ENCODE assay signal across 8 cellular contexts in genomic region chr4:1009647-1010521, GRCh38. TPM values are rescaled to one million over a fixed set of nuclear protein-coding genes. Genes with fewer than 3 reads are reported as not detected.
DNase-seq lines count a peak whose midpoint lies in the region; ATAC-seq and TF ChIP-seq lines count a peak whose summit lies in the region.

No MANE protein-coding gene starts in this region.

- H3K4me1 ChIP-seq in liver (ENCODE audit: control insufficient read depth in 4 of 4, insufficient read depth in 4 of 4, low read length in 3 of 4), result peaks cover 22 to 35% (median 31%) of the 10 kb centered on the region in 4 donors

- H3K4me3 ChIP-seq in BJ (ENCODE audit: low read depth, low read length), result peak overlapping the region; percentile 66
- H3K4me3 ChIP-seq in liver (ENCODE audit: low read depth in 1 of 3, low read length in 3 of 3), result peak overlapping the region; percentile 63 to 75 (median 68)

- 0 out of 2 replicates have a peak, but pooled peaks have one; percentile 7 for TF ChIP-seq CTCF in BJ (IDR thresholded peaks at IDR 0.05; ENCODE audit: insufficient read depth, low read depth, low read length)
- TF ChIP-seq CTCF in liver (IDR thresholded peaks at IDR 0.05; ENCODE audit: low read depth, low read length, missing input control), result peak; percentile 20

- no peaks in the 10 kb centered on the region; the same call in 1 of the 2 replicates for H3K36me3 ChIP-seq in BJ (ENCODE audit: control insufficient read depth, insufficient read depth, low read length)
- peaks cover 0 to 4% (median 0%) of the 10 kb centered on the region in 4 donors for H3K36me3 ChIP-seq in liver (ENCODE audit: control insufficient read depth in 4 of 4, insufficient read depth in 3 of 4, low read depth in 1 of 4, low read length in 3 of 4)

- H3K27ac ChIP-seq in liver (ENCODE audit: low read depth in 1 of 2, low read length in 2 of 2), result peak overlapping the region; percentile 50 to 64

- DNase-seq in BJ (ENCODE audit: low read depth) (no peak), LoVo (ENCODE audit: low spot score) (peak; percentile 72), dedifferentiated amniotic fluid mesenchymal stem cell (ENCODE audit: extremely low spot score) (peak; percentile 15)
- peak; percentile 77 for DNase-seq in activated CD4-positive, alpha-beta T cell treated with anti-CD3 and anti-CD28 coated beads for 48 hours
- peak; percentile 74 for DNase-seq in stimulated activated CD4-positive, alpha-beta T cell treated with anti-CD3 and anti-CD28 coated beads, Interleukin-4, amount 100 ng/mL, for 1 hour

- CTCF ChIA-PET in BJ (lab: Yijun Ruan, JAX), result interaction anchor here (1.0 to 1.7 kb wide), 2 partner anchors 29 to 268 kb away, joined by 3 to 5 read pairs; no protein-coding TSS in a partner anchor

- H3K27me3 ChIP-seq in BJ (ENCODE audit: control insufficient read depth, insufficient read depth, low read length), result peaks cover 10% of the 10 kb centered on the region
- H3K27me3 ChIP-seq in liver (ENCODE audit: control insufficient read depth in 4 of 4, insufficient read depth in 4 of 4, low read length in 3 of 4), result no peaks in the 10 kb centered on the region

- WGBS in liver, result 2% methylated on average over 103 of the region's 107 CpGs

- TF ChIP-seq RAD21 in liver (IDR thresholded peaks at IDR 0.05), result no peak

- ATAC-seq in GM19452 (IDR thresholded peaks at IDR 0.05; ENCODE audit: unreplicated experiment), result peak; percentile 40
- ATAC-seq in GM18520 (IDR thresholded peaks at IDR 0.05; ENCODE audit: unreplicated experiment), result no peak

- H3K9ac ChIP-seq in liver (ENCODE audit: low read depth in 1 of 2, low read length in 2 of 2), result peak overlapping the region in 1 of 2 donors; percentile 38

- POLR2A ChIA-PET in BJ (lab: Charles Lee), result no interaction called here

- H3K9me3 ChIP-seq in liver (ENCODE audit: control insufficient read depth in 4 of 4, low read length in 3 of 4), result no peaks in the 10 kb centered on the region

TF ChIP-seq in liver, 16 proteins besides CTCF, POLR2A, EP300 and RAD21:
- no peak for TF ChIP-seq FOXA2 (IDR thresholded peaks at IDR 0.05)
- no peak for TF ChIP-seq ZBTB33 (IDR thresholded peaks at IDR 0.05)
- TF ChIP-seq NR2F2 (IDR thresholded peaks at IDR 0.05), result no peak
- no peak for TF ChIP-seq HNF4G (IDR thresholded peaks at IDR 0.05)
- no peak for TF ChIP-seq ATF3 (IDR thresholded peaks at IDR 0.05)
- no peak for TF ChIP-seq REST (IDR thresholded peaks at IDR 0.05)
- TF ChIP-seq FOXA1 (IDR thresholded peaks at IDR 0.05), result no peak
- no peak for TF ChIP-seq TAF1 (conservative IDR thresholded peaks at IDR 0.05)
- TF ChIP-seq MAX (IDR thresholded peaks at IDR 0.05), result no peak
- TF ChIP-seq EGR1 (IDR thresholded peaks at IDR 0.05; ENCODE audit: low read depth in 2 of 2), result no peak
- no peak for TF ChIP-seq SP1 (IDR thresholded peaks at IDR 0.05)

RNA-seq across cellular contexts. Expression of gene FGFRL1, which starts 1.5 kb away (rescaled TPM):
- polyA plus RNA-seq in BJ (2011; rRNA removed) (9.1 and 21.2 TPM in 2 replicates), liver (10 to 100 TPM; 14.2 to 49.1 TPM)
- 56.3 and 82.1 TPM in 2 replicates for polyA minus RNA-seq in BJ (2011; rRNA and poly(A)+ RNA removed)
- total RNA-seq in liver, result 10 to 100 TPM; 15.2 to 29.6 TPM

RNA-seq across cellular contexts. Expression of gene SLC26A1, which starts 16.7 kb away (rescaled TPM):
- polyA plus RNA-seq in BJ (2011; rRNA removed) (0.09 TPM in 1 of 2 replicates, not detected in the other), liver (10 to 100 TPM in 1 of 2 donors, 1 to 10 TPM in 1; 5.1 to 17.8 TPM)
- polyA minus RNA-seq in BJ (2011; rRNA and poly(A)+ RNA removed), result 0.24 TPM in 1 of 2 replicates, not detected in the other
- total RNA-seq in liver, result 10 to 100 TPM; 34.7 to 41.0 TPM

RNA-seq across cellular contexts. Expression of gene IDUA, which starts 23.0 kb away (rescaled TPM):
- polyA plus RNA-seq in BJ (2011; rRNA removed) (7.5 and 13.2 TPM in 2 replicates), liver (1 to 10 TPM; 3.0 to 3.8 TPM)
- 3.5 and 5.6 TPM in 2 replicates for polyA minus RNA-seq in BJ (2011; rRNA and poly(A)+ RNA removed)
- total RNA-seq in liver, result 1 to 10 TPM; 3.8 to 4.5 TPM

RNA-seq across cellular contexts. Expression of gene DGKQ, which starts 36.5 kb away (rescaled TPM):
- 3.7 and 6.5 TPM in 2 replicates for polyA plus RNA-seq in BJ (2011; rRNA removed)
- 3.8 and 4.3 TPM in 2 replicates for polyA minus RNA-seq in BJ (2011; rRNA and poly(A)+ RNA removed)
- 1 to 10 TPM; 2.4 to 8.8 TPM for total RNA-seq in liver
- 1 to 10 TPM; 1.5 to 4.8 TPM for polyA plus RNA-seq in liver
